In the genomic region with DNA sequence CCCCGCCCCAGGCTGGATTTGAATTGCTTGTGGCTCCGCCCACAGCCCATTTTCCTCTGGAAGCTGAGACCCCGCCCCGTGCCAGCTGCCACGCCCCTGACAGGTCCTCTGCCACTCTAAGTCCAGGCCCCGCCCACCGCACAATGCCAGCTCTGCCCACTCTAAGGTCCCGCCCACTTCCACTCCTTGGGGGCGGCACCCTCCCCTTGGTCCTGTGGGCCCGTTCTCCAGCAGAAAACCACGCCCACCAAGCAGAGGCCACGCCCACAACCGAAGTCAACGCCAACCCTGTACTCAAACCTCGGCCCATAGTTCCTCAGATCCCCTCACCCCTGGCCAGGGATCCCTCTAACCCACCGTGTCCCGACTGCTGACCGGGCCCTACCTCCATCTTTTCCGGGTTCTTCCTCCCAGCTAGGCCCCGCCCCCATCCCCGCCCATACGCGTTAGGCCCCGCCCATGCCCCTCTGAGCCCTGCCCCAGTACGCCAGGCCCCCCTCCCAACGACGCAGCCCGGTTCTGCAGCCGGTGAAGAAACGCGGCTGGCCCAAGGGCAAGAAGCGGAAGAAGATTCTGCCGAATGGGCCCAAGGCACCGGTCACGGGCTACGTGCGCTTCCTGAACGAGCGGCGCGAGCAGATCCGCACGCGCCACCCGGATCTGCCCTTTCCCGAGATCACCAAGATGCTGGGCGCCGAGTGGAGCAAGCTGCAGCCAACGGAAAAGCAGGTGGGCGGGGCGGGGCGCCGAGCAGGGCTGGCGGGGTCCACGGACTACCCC, we compare ENCODE assay signal across 1 cellular context.
TF ChIP-seq lines count a peak whose summit lies in the region.

No MANE protein-coding gene starts in this region.

TF ChIP-seq in IMR-90, 13 proteins besides CTCF, POLR2A, EP300 and RAD21:
- TF ChIP-seq FOS (IDR thresholded peaks at IDR 0.05; ENCODE audit: low read depth, low read length) (no peak), MAZ (IDR thresholded peaks at IDR 0.05; ENCODE audit: borderline replicate concordance, low read depth, low read length) (peak; percentile 37; the same call in 1 of the 2 replicates), CEBPB (IDR thresholded peaks at IDR 0.05; ENCODE audit: low read depth, low read length) (no peak), SMC3 (IDR thresholded peaks at IDR 0.05; ENCODE audit: low read depth, low read length) (no peak)
- TF ChIP-seq, protein P1, sequence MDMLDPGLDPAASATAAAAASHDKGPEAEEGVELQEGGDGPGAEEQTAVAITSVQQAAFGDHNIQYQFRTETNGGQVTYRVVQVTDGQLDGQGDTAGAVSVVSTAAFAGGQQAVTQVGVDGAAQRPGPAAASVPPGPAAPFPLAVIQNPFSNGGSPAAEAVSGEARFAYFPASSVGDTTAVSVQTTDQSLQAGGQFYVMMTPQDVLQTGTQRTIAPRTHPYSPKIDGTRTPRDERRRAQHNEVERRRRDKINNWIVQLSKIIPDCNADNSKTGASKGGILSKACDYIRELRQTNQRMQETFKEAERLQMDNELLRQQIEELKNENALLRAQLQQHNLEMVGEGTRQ (IDR thresholded peaks at IDR 0.05; ENCODE audit: low read depth, low read length), result 0 out of 2 replicates have a peak, but pooled peaks have one; percentile 29
- TF ChIP-seq, protein P2, sequence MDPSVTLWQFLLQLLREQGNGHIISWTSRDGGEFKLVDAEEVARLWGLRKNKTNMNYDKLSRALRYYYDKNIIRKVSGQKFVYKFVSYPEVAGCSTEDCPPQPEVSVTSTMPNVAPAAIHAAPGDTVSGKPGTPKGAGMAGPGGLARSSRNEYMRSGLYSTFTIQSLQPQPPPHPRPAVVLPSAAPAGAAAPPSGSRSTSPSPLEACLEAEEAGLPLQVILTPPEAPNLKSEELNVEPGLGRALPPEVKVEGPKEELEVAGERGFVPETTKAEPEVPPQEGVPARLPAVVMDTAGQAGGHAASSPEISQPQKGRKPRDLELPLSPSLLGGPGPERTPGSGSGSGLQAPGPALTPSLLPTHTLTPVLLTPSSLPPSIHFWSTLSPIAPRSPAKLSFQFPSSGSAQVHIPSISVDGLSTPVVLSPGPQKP (IDR thresholded peaks at IDR 0.05; ENCODE audit: borderline replicate concordance, low read depth, low read length), result no peak
TF ChIP-seq in IMR-90: peak in this region for 2.
